10 cellular contexts compared by ENCODE assay signal in genomic region chr20:43916875-43917371, GRCh38. TPM values are rescaled to one million over a fixed set of nuclear protein-coding genes. Genes with fewer than 3 reads are reported as not detected.
A peak's percentile ranks its signal among the peaks of the same experiment; 100 is the strongest.
DNase-seq lines count a peak whose midpoint lies in the region; ATAC-seq and TF ChIP-seq lines count a peak whose summit lies in the region.
"Had no signal": no experiment of that assay in that cellular context is flagged by ENCODE, and none has a peak within 500 bp of the region (broad histone marks: within the 10 kb centered on the region; RNA-seq: fewer than 3 reads in every experiment).

No MANE protein-coding gene starts in this region.

- H3K9ac ChIP-seq in MM.1S (ENCODE audit: low read length): no peak overlapping the region
- no peak overlapping the region for H3K9ac ChIP-seq in smooth muscle cell (ENCODE audit: low read depth)

- peaks cover 27% of the 10 kb centered on the region for H3K4me1 Mint-ChIP-seq in T-helper 2 cell treated with Interferon-gamma antibody and Interleukin-4, amounts not matched to agents 5 μg/mL and 100 μg/mL, for 36 hours (ENCODE audit: low read depth)
- peaks cover 17 to 26% of the 10 kb centered on the region in 2 donors for H3K4me1 Mint-ChIP-seq in effector memory CD8-positive, alpha-beta T cell (ENCODE audit: low read depth in 2 of 2)

- H2AFZ ChIP-seq in MM.1S (ENCODE audit: low read length) (no peak overlapping the region), smooth muscle cell (ENCODE audit: low read depth) (no peak overlapping the region)

- H3K27me3 ChIP-seq in MM.1S (replicated peaks; ENCODE audit: insufficient read depth, low read length) (no peaks in the 10 kb centered on the region), smooth muscle cell (ENCODE audit: low read depth) (peaks cover 66% of the 10 kb centered on the region)

- H3K4me1 ChIP-seq in MM.1S (ENCODE audit: low read length): peaks cover 39% of the 10 kb centered on the region
- peaks cover 12% of the 10 kb centered on the region for H3K4me1 ChIP-seq in smooth muscle cell (ENCODE audit: low read depth)

- H4K20me1 ChIP-seq in MM.1S (ENCODE audit: insufficient read depth, low read length) (no peaks in the 10 kb centered on the region), smooth muscle cell (ENCODE audit: low read depth) (no peaks in the 10 kb centered on the region)

- H3K27ac Mint-ChIP-seq in T-helper 2 cell treated with Interferon-gamma antibody and Interleukin-4, amounts not matched to agents 5 μg/mL and 100 μg/mL, for 36 hours: no peak overlapping the region
- peak overlapping the region in 1 of 2 donors; percentile 72 for H3K27ac Mint-ChIP-seq in effector memory CD8-positive, alpha-beta T cell

- peak overlapping the region; percentile 77; the same call in 1 of the 2 replicates for H3K4me2 ChIP-seq in MM.1S (ENCODE audit: low read depth, low read length)
- H3K4me2 ChIP-seq in smooth muscle cell: no peak overlapping the region

- TF ChIP-seq CTCF in MM.1S (IDR thresholded peaks at IDR 0.05; ENCODE audit: low read length) (no peak), smooth muscle cell (IDR thresholded peaks at IDR 0.05; ENCODE audit: borderline replicate concordance, insufficient read depth, poor library complexity, severe bottlenecking) (no peak)

- H3K9me3 Mint-ChIP-seq in T-helper 2 cell treated with Interferon-gamma antibody and Interleukin-4, amounts not matched to agents 5 μg/mL and 100 μg/mL, for 36 hours: peaks cover 17% of the 10 kb centered on the region
- peaks cover 0 to 12% of the 10 kb centered on the region in 2 donors for H3K9me3 Mint-ChIP-seq in effector memory CD8-positive, alpha-beta T cell

- no peaks in the 10 kb centered on the region for H3K9me3 ChIP-seq in MM.1S (replicated peaks; ENCODE audit: insufficient read depth, low read length)
- H3K9me3 ChIP-seq in smooth muscle cell (replicated peaks; ENCODE audit: low read depth): no peaks in the 10 kb centered on the region
- H3K9me3 ChIP-seq: mucosa of descending colon had no signal

- H3F3A ChIP-seq in MM.1S (ENCODE audit: insufficient read depth, low read length) (peaks cover 15% of the 10 kb centered on the region), smooth muscle cell (ENCODE audit: low read depth) (no peaks in the 10 kb centered on the region)

- ATAC-seq in effector memory CD8-positive, alpha-beta T cell (replicated peaks): no peak

- no peaks in the 10 kb centered on the region for H3K36me3 ChIP-seq in MM.1S (replicated peaks; ENCODE audit: insufficient read depth, low read length)
- H3K36me3 ChIP-seq in smooth muscle cell (ENCODE audit: low read depth): no peaks in the 10 kb centered on the region

- peaks cover 64% of the 10 kb centered on the region for H3K27me3 Mint-ChIP-seq in T-helper 2 cell treated with Interferon-gamma antibody and Interleukin-4, amounts not matched to agents 5 μg/mL and 100 μg/mL, for 36 hours (ENCODE audit: low read depth)
- H3K27me3 Mint-ChIP-seq in effector memory CD8-positive, alpha-beta T cell: peaks cover 41 to 97% of the 10 kb centered on the region in 2 donors

- peak overlapping the region; percentile 66 for H3K4me3 Mint-ChIP-seq in T-helper 2 cell treated with Interferon-gamma antibody and Interleukin-4, amounts not matched to agents 5 μg/mL and 100 μg/mL, for 36 hours
- H3K4me3 Mint-ChIP-seq in effector memory CD8-positive, alpha-beta T cell: peak overlapping the region; percentile 14 to 88

- peak overlapping the region; percentile 81; the same call in 1 of the 2 replicates for H3K4me3 ChIP-seq in MM.1S (ENCODE audit: low read length)
- peak overlapping the region; percentile 44 for H3K4me3 ChIP-seq in smooth muscle cell
- H3K4me3 ChIP-seq: mucosa of descending colon had no signal

- no peak for DNase-seq in T-helper 2 cell treated with Interferon-gamma antibody and Interleukin-4, amounts not matched to agents 5 μg/mL and 100 μg/mL, for 36 hours (ENCODE audit: low spot score)
- DNase-seq in T-helper 2 cell: no peak
- peak; percentile 30 for DNase-seq in MM.1S
- DNase-seq in effector memory CD8-positive, alpha-beta T cell: no peak
- DNase-seq in smooth muscle cell (lab: John Stamatoyannopoulos, UW; ENCODE audit: unreplicated experiment): no peak
- DNase-seq in NCI-H2107 (lab: John Stamatoyannopoulos, UW): no peak
- no peak for DNase-seq in NCI-H2107 treated with DMSO at 0.1 percent for 48 hours (lab: John Stamatoyannopoulos, UW; ENCODE audit: unreplicated experiment)
- no peak for DNase-seq in AML-193 (lab: John Stamatoyannopoulos, UW)
- DNase-seq: NCI-H524 treated with DMSO at 0.1 percent for 48 hours had no signal

- 30% methylated on average over 9 of the region's 9 CpGs for WGBS in smooth muscle cell (ENCODE audit: low lambda C conversion rate)

- H3K9me2 ChIP-seq in MM.1S (replicated peaks; ENCODE audit: insufficient read depth, low read length): no peaks in the 10 kb centered on the region

- peaks cover 19% of the 10 kb centered on the region for H3K36me3 Mint-ChIP-seq in T-helper 2 cell treated with Interferon-gamma antibody and Interleukin-4, amounts not matched to agents 5 μg/mL and 100 μg/mL, for 36 hours (ENCODE audit: low read depth)
- H3K36me3 Mint-ChIP-seq in effector memory CD8-positive, alpha-beta T cell (ENCODE audit: insufficient read depth): no peaks in the 10 kb centered on the region

- peaks cover 71% of the 10 kb centered on the region for H3K79me2 ChIP-seq in MM.1S (ENCODE audit: low read length)
- no peaks in the 10 kb centered on the region for H3K79me2 ChIP-seq in smooth muscle cell (ENCODE audit: low read depth)

- no peak overlapping the region for H3K27ac ChIP-seq in MM.1S (ENCODE audit: low read length)
- H3K27ac ChIP-seq in smooth muscle cell (ENCODE audit: low read depth): no peak overlapping the region

RNA-seq across cellular contexts. Expression of gene TOX2, which starts 2.3 kb away (rescaled TPM):
- total RNA-seq in smooth muscle cell: 0.49 and 1.1 TPM in 2 replicates
- 3.8 and 4.3 TPM in 2 replicates for polyA plus RNA-seq in smooth muscle cell
